In genomic region chr10:36345770-36346169, GRCh38 we compare ENCODE assay signal across 1 cellular context.
TF ChIP-seq lines count a peak whose summit lies in the region.

No MANE protein-coding gene starts in this region.

TF ChIP-seq in IMR-90, 13 proteins besides CTCF, POLR2A, EP300 and RAD21 (continued from another document):
- TF ChIP-seq USF2 (IDR thresholded peaks at IDR 0.05; ENCODE audit: low read depth, low read length) (no peak), MAZ (IDR thresholded peaks at IDR 0.05; ENCODE audit: borderline replicate concordance, low read depth, low read length) (no peak)
TF ChIP-seq in IMR-90: peak in this region for 0.
